In the genomic region with DNA sequence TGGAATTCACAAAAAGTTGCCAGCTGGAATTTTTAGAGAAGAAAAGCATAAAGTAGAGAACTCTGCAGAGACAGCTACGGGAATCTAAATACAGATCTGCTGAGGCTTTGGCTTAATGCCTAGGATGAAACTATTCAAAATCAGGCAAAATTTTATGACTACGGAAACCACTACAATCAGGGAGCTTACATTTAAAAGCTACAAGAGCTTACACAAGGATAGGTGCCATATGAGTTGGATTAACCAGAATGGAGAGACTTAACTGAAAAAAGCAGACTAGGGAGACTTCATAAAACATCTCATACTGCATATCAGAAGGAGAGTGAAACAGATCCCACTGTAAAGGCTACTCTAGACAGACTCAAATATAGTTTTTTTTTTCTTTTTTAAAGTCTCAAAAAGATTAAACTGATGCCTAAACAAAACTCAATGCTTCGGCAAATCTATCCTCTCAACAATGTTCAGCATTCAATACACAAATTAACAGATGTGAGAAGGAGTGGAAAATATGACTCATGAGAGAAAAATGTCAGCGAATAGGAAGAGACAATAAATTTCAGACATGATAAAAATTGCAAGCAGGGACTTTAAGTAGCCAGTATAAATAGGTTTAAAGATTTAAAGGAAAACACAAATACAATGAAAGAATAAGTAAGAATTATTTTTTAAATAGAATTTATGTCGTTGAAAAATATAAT, we compare ENCODE assay signal across 1 cellular context.
TF ChIP-seq lines count a peak whose summit lies in the region.

No MANE protein-coding gene starts in this region.

TF ChIP-seq in K562, 482 proteins besides CTCF, POLR2A, EP300 and RAD21:
- no peak for TF ChIP-seq HIVEP1 (CRISPR knock-in tag; IDR thresholded peaks at IDR 0.05)
- no peak for TF ChIP-seq NFE2 (IDR thresholded peaks at IDR 0.05; ENCODE audit: low read depth)
- no peak for TF ChIP-seq JUND (IDR thresholded peaks at IDR 0.05; ENCODE audit: borderline replicate concordance, low read depth, low read length)
- 0 out of 3 replicates have a peak, but pooled peaks have one; percentile 17 for TF ChIP-seq JUND (tag; IDR thresholded peaks at IDR 0.05; ENCODE audit: borderline replicate concordance, low read depth, low read length)
